Comparison of ENCODE assay signal across 8 cellular contexts in the genomic region with DNA sequence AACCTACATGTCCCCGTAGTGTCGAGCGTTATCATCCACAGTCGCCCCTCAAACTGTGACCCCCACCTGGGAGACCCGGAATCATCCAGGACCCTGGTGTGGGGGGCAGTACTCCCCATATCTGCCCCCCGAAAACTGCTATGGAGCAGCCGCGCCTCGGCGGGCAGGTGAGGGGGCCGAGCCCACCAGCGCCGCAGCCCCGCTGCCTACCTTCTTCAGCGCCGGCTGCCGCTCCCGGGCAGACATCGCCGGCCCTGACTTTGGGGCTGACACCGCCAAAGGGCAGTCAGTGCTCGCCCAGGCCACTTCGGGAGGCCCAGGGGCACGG. TPM values are rescaled to one million over a fixed set of nuclear protein-coding genes. Genes with fewer than 3 reads are reported as not detected.
A peak's percentile ranks its signal among the peaks of the same experiment; 100 is the strongest.
DNase-seq lines count a peak whose midpoint lies in the region; ATAC-seq and TF ChIP-seq lines count a peak whose summit lies in the region.

No MANE protein-coding gene starts in this region.

- no peaks in the 10 kb centered on the region; the same call in 1 of the 2 replicates for H3K36me3 ChIP-seq in SJSA1
- no peaks in the 10 kb centered on the region for H3K36me3 ChIP-seq in rectal smooth muscle tissue (ENCODE audit: control insufficient read depth, insufficient read depth, low read length)

- no peak for DNase-seq in SJSA1 (ENCODE audit: low read depth in 1 of 2, low spot score in 2 of 2)
- DNase-seq in fibroblast of pulmonary artery (ENCODE audit: low read depth) = no peak
- DNase-seq in KBM-7 = no peak
- DNase-seq in left colon = no peak
- DNase-seq in T-helper 9 cell = no peak

- no peaks in the 10 kb centered on the region for H3K9me3 ChIP-seq in SJSA1 (replicated peaks)

- H3K9ac ChIP-seq in rectal smooth muscle tissue (ENCODE audit: low read length) = no peak overlapping the region

- H3K4me1 ChIP-seq in SJSA1 (replicated peaks) (peaks cover 13% of the 10 kb centered on the region), rectal smooth muscle tissue (ENCODE audit: control insufficient read depth, insufficient read depth, low read length) (peaks cover 2% of the 10 kb centered on the region)

- in situ Hi-C loops in KBM-7 (cut with MboI; ENCODE audit: low pct_unique_long_range_greater_than_20kb, low sequenced_read_pairs) = no loop called here

- H3K27me3 ChIP-seq in SJSA1 (replicated peaks) (no peaks in the 10 kb centered on the region), rectal smooth muscle tissue (ENCODE audit: control insufficient read depth, insufficient read depth, low read length) (no peaks in the 10 kb centered on the region)

- ATAC-seq in HG02973 (IDR thresholded peaks at IDR 0.05; ENCODE audit: unreplicated experiment) (no peak), left colon (no peak)

- H3K4me3 ChIP-seq in GM08714 (ENCODE audit: low read length) = peak overlapping the region; percentile 53; the same call in 1 of the 2 replicates
- H3K4me3 ChIP-seq in SJSA1 = peak overlapping the region; percentile 60
- peak overlapping the region; percentile 65 for H3K4me3 ChIP-seq in fibroblast of pulmonary artery (replicated peaks; ENCODE audit: low read depth, low read length)
- H3K4me3 ChIP-seq in rectal smooth muscle tissue (ENCODE audit: low read length) = peak overlapping the region; percentile 78

- TF ChIP-seq CTCF in fibroblast of pulmonary artery (IDR thresholded peaks at IDR 0.05; ENCODE audit: low read length, missing control alignments) = no peak

- H3K27ac ChIP-seq in SJSA1 (no peak overlapping the region), rectal smooth muscle tissue (ENCODE audit: low read depth, low read length) (peak overlapping the region; percentile 68)

- intact Hi-C loops in left colon (cut with DNase I, micrococcal nuclease) = loop anchor here in 1 of 2 donors (5.0 kb wide), 1 partner anchor 516 kb away; no protein-coding TSS in a partner anchor

RNA-seq across cellular contexts. Expression of a gene that starts 0.8 kb away (rescaled TPM):
- 1.1 and 2.2 TPM in 2 replicates for total RNA-seq in SJSA1 (2014; rRNA removed; shearing (Covaris generic))
- 1 to 10 TPM; 1.1 to 2.8 TPM for total RNA-seq in left colon
